Comparison of ENCODE assay signal across 8 cellular contexts in genomic region chr7:84921154-84921553, GRCh38.
"Had no signal": no experiment of that assay in that cellular context is flagged by ENCODE, and none has a peak within 500 bp of the region (broad histone marks: within the 10 kb centered on the region; RNA-seq: fewer than 3 reads in every experiment).

No MANE protein-coding gene starts in this region.

- H3K4me2 ChIP-seq: GM23338 had no signal

- H3K4me1 Mint-ChIP-seq: IgD-negative memory B cell had no signal

- H3K4me3 Mint-ChIP-seq: GM23338, H9, IgD-negative memory B cell had no signal

- H3K4me3 ChIP-seq: GM23338 had no signal

- H2AFZ ChIP-seq: GM23338 had no signal

- FAIRE-seq: H1, H54, HTR-8/SVneo had no signal

- DNase-seq: H9, HCEC 1CT, KG1 had no signal

- H3K27me3 Mint-ChIP-seq: IgD-negative memory B cell had no signal

- ATAC-seq: GM23338 had no signal

- H3K27ac Mint-ChIP-seq: GM23338, H9, IgD-negative memory B cell had no signal
